8 cellular contexts compared by ENCODE assay signal in genomic region chr20:1122388-1123315, GRCh38. TPM values are rescaled to one million over a fixed set of nuclear protein-coding genes. Genes with fewer than 3 reads are reported as not detected.
DNase-seq lines count a peak whose midpoint lies in the region; ATAC-seq and TF ChIP-seq lines count a peak whose summit lies in the region.

No MANE protein-coding gene starts in this region.

- peak; percentile 27 for DNase-seq in Ammon's horn (ENCODE audit: low spot score)
- DNase-seq in activated CD4-positive, alpha-beta memory T cell treated with anti-CD3 and anti-CD28 coated beads for 36 hours: peak; percentile 39
- DNase-seq in left ventricle myocardium inferior: peak; percentile 32
- DNase-seq in stromal cell of bone marrow (ENCODE audit: low read depth): peak; percentile 53
- no peak for DNase-seq in neural progenitor cell (ENCODE audit: low spot score)

- H3K79me2 ChIP-seq in neural progenitor cell (ENCODE audit: low read depth): peaks cover 65% of the 10 kb centered on the region

- H4K20me1 ChIP-seq in neural progenitor cell (ENCODE audit: low read depth): peaks cover 17% of the 10 kb centered on the region

- H3F3A ChIP-seq in neural progenitor cell (ENCODE audit: low read depth): no peaks in the 10 kb centered on the region

- intact Hi-C loops in activated CD4-positive, alpha-beta memory T cell treated with anti-CD3 and anti-CD28 coated beads for 36 hours (cut with micrococcal nuclease): no loop called here
- intact Hi-C loops in left ventricle myocardium inferior (cut with micrococcal nuclease): no loop called here

- CTCF ChIA-PET in HEK293 (lab: Yijun Ruan, JAX): interaction anchor here (3.5 kb wide), 1 partner anchor 14 kb away, joined by 16 read pairs; no protein-coding TSS in a partner anchor
- CTCF ChIA-PET in activated CD4-positive, alpha-beta memory T cell treated with anti-CD3 and anti-CD28 coated beads for 36 hours (lab: Charles Lee): no interaction called here

- no peak overlapping the region for H3K4me3 ChIP-seq in HEK293 (ENCODE audit: low read depth, low read length)
- peak overlapping the region; percentile 27 for H3K4me3 ChIP-seq in left ventricle myocardium inferior
- no peak overlapping the region for H3K4me3 ChIP-seq in neural progenitor cell

- peaks cover 57% of the 10 kb centered on the region for H3K4me1 Mint-ChIP-seq in activated CD4-positive, alpha-beta memory T cell treated with anti-CD3 and anti-CD28 coated beads for 36 hours (ENCODE audit: low read depth)
- peaks cover 26% of the 10 kb centered on the region for H3K4me1 Mint-ChIP-seq in neural progenitor cell

- H3K4me2 ChIP-seq in neural progenitor cell: no peak overlapping the region

- no peak overlapping the region for H3K9ac ChIP-seq in neural progenitor cell

- ATAC-seq in GM18868 (IDR thresholded peaks at IDR 0.05; ENCODE audit: unreplicated experiment): no peak
- ATAC-seq in GM21423 (IDR thresholded peaks at IDR 0.05; ENCODE audit: unreplicated experiment): no peak

- H3K27ac ChIP-seq in HEK293 (ENCODE audit: extremely low read depth, low read depth, low read length): peak overlapping the region; percentile 25; the same call in 1 of the 2 replicates
- peak overlapping the region; percentile 62 for H3K27ac ChIP-seq in left ventricle myocardium inferior (replicated peaks)
- no peak overlapping the region for H3K27ac ChIP-seq in neural progenitor cell

- no peaks in the 10 kb centered on the region for H3K27me3 Mint-ChIP-seq in activated CD4-positive, alpha-beta memory T cell treated with anti-CD3 and anti-CD28 coated beads for 36 hours
- H3K27me3 Mint-ChIP-seq in neural progenitor cell (ENCODE audit: insufficient read depth, low read depth): peaks cover 3% of the 10 kb centered on the region

- H3K27me3 ChIP-seq in left ventricle myocardium inferior (ENCODE audit: low read depth): no peaks in the 10 kb centered on the region
- no peaks in the 10 kb centered on the region for H3K27me3 ChIP-seq in neural progenitor cell

- POLR2A ChIA-PET in HEK293 (lab: Yijun Ruan, JAX): no interaction called here
- POLR2A ChIA-PET in activated CD4-positive, alpha-beta memory T cell treated with anti-CD3 and anti-CD28 coated beads for 36 hours (lab: Charles Lee): no interaction called here

- no peaks in the 10 kb centered on the region for H3K9me3 Mint-ChIP-seq in activated CD4-positive, alpha-beta memory T cell treated with anti-CD3 and anti-CD28 coated beads for 36 hours
- H3K9me3 Mint-ChIP-seq in neural progenitor cell: no peaks in the 10 kb centered on the region

- peaks cover 37% of the 10 kb centered on the region for H3K4me1 ChIP-seq in HEK293 (ENCODE audit: control insufficient read depth, insufficient read depth, low read length)
- H3K4me1 ChIP-seq in left ventricle myocardium inferior: peaks cover 64% of the 10 kb centered on the region
- H3K4me1 ChIP-seq in neural progenitor cell: peaks cover 9% of the 10 kb centered on the region

- H3K36me3 ChIP-seq in HEK293 (ENCODE audit: control insufficient read depth in 2 of 2, insufficient read depth in 1 of 2, low read length in 2 of 2): peaks cover 37 to 62% of the 10 kb centered on the region in 2 experiments
- peaks cover 32% of the 10 kb centered on the region for H3K36me3 ChIP-seq in left ventricle myocardium inferior
- H3K36me3 ChIP-seq in neural progenitor cell: no peaks in the 10 kb centered on the region

- H3K36me3 Mint-ChIP-seq in activated CD4-positive, alpha-beta memory T cell treated with anti-CD3 and anti-CD28 coated beads for 36 hours: peaks cover 50% of the 10 kb centered on the region
- H3K36me3 Mint-ChIP-seq in neural progenitor cell: peaks cover 17% of the 10 kb centered on the region

- H3K9me3 ChIP-seq in HEK293 (ENCODE audit: control insufficient read depth, insufficient read depth, low read depth, low read length) (no peaks in the 10 kb centered on the region), left ventricle myocardium inferior (replicated peaks) (no peaks in the 10 kb centered on the region), neural progenitor cell (ENCODE audit: low read depth) (no peaks in the 10 kb centered on the region)

- peak overlapping the region; percentile 61 for H3K27ac Mint-ChIP-seq in activated CD4-positive, alpha-beta memory T cell treated with anti-CD3 and anti-CD28 coated beads for 36 hours
- H3K27ac Mint-ChIP-seq in neural progenitor cell: no peak overlapping the region

- TF ChIP-seq CTCF in HEK293 (tag by site-specific recombination; IDR thresholded peaks at IDR 0.05) (no peak), left ventricle myocardium inferior (IDR thresholded peaks at IDR 0.05; ENCODE audit: borderline replicate concordance) (no peak), neural progenitor cell (IDR thresholded peaks at IDR 0.05) (no peak)

- no peak overlapping the region for H3K4me3 Mint-ChIP-seq in activated CD4-positive, alpha-beta memory T cell treated with anti-CD3 and anti-CD28 coated beads for 36 hours
- no peak overlapping the region for H3K4me3 Mint-ChIP-seq in neural progenitor cell

- H2AFZ ChIP-seq in neural progenitor cell (replicated peaks): no peak overlapping the region

TF ChIP-seq in HEK293, 187 proteins besides CTCF, POLR2A, EP300 and RAD21:
- TF ChIP-seq PRDM1 (tag by site-specific recombination; IDR thresholded peaks at IDR 0.05) (0 out of 2 replicates have a peak, but pooled peaks have one; percentile 28), ZXDB (tag by site-specific recombination; IDR thresholded peaks at IDR 0.05) (peak; percentile 70), GLIS1 (tag by site-specific recombination; IDR thresholded peaks at IDR 0.05) (peak; percentile 22; the same call in 1 of the 2 replicates), ZNF561 (tag by site-specific recombination; IDR thresholded peaks at IDR 0.05; ENCODE audit: borderline replicate concordance) (peak; percentile 55; the same call in 1 of the 2 replicates), ZNF24 (tag by site-specific recombination; IDR thresholded peaks at IDR 0.05) (no peak), ZNF600 (tag by site-specific recombination; IDR thresholded peaks at IDR 0.05) (peak; percentile 70; the same call in 1 of the 2 replicates), ZNF2 (tag by site-specific recombination; IDR thresholded peaks at IDR 0.05) (0 out of 2 replicates have a peak, but pooled peaks have one; percentile 55), ZBTB48 (tag by site-specific recombination; IDR thresholded peaks at IDR 0.05) (peak; percentile 41; the same call in 1 of the 2 replicates), ZBTB8A (tag by site-specific recombination; IDR thresholded peaks at IDR 0.05) (peak; percentile 90), GLIS2 (tag by site-specific recombination; IDR thresholded peaks at IDR 0.05) (no peak), PRDM10 (tag by site-specific recombination; IDR thresholded peaks at IDR 0.05) (peak; percentile 34; the same call in 1 of the 2 replicates), HOXA7 (CRISPR knock-in tag; IDR thresholded peaks at IDR 0.05; ENCODE audit: borderline replicate concordance) (no peak), ZNF10 (tag by site-specific recombination; IDR thresholded peaks at IDR 0.05) (0 out of 2 replicates have a peak, but pooled peaks have one; percentile 69), ZNF76 (tag by site-specific recombination; IDR thresholded peaks at IDR 0.05; ENCODE audit: borderline replicate concordance, low read depth) (peak; percentile 56; the same call in 1 of the 2 replicates), ZNF335 (tag by site-specific recombination; conservative IDR thresholded peaks at IDR 0.05) (peak; percentile 53; the same call in 1 of the 2 replicates), ZNF473 (tag by site-specific recombination; IDR thresholded peaks at IDR 0.05) (no peak), ZNF629 (tag by site-specific recombination; IDR thresholded peaks at IDR 0.05) (peak; percentile 60; the same call in 1 of the 2 replicates), ZBTB17 (tag by site-specific recombination; IDR thresholded peaks at IDR 0.05) (peak; percentile 82), SCRT2 (tag by site-specific recombination; IDR thresholded peaks at IDR 0.05) (peak; percentile 45)

RNA-seq across cellular contexts. Expression of gene PSMF1, which starts 4.2 kb away (rescaled TPM):
- total RNA-seq in activated CD4-positive, alpha-beta memory T cell treated with anti-CD3 and anti-CD28 coated beads for 36 hours: 100 to 1,000 TPM; 140 to 149 TPM
- 124 TPM for total RNA-seq in left ventricle myocardium inferior
- 34.0 and 56.0 TPM in 2 replicates for total RNA-seq in neural progenitor cell (ENCODE audit: low replicate concordance)
